15 cellular contexts compared by ENCODE assay signal in genomic region chr22:38110863-38111852, GRCh38. TPM values are rescaled to one million over a fixed set of nuclear protein-coding genes. Genes with fewer than 3 reads are reported as not detected.
DNase-seq lines count a peak whose midpoint lies in the region; ATAC-seq and TF ChIP-seq lines count a peak whose summit lies in the region.
"Had no signal": no experiment of that assay in that cellular context is flagged by ENCODE, and none has a peak within 500 bp of the region (broad histone marks: within the 10 kb centered on the region; RNA-seq: fewer than 3 reads in every experiment).

No MANE protein-coding gene starts in this region.

- no peak overlapping the region for H3K4me3 ChIP-seq in right cardiac atrium (ENCODE audit: low read length)
- H3K4me3 ChIP-seq in heart right ventricle = no peak overlapping the region
- H3K4me3 ChIP-seq in A673 (ENCODE audit: low read depth, low read length, poor library complexity, severe bottlenecking) = no peak overlapping the region
- H3K4me3 ChIP-seq: ovary had no signal

- ATAC-seq in right cardiac atrium = peak in 1 of 2 donors; percentile 2
- no peak for ATAC-seq in heart right ventricle
- no peak for ATAC-seq in central memory CD8-positive, alpha-beta T cell (replicated peaks; ENCODE audit: extremely low read depth, poor library complexity, severe bottlenecking)
- ATAC-seq: Panc1 had no signal

- 82% methylated on average over 30 of the region's 30 CpGs for WGBS in right cardiac atrium
- WGBS in heart right ventricle, 2 donors = 90 to 91% methylated on average over 30 of the region's 30 CpGs

- H3K27ac ChIP-seq in right cardiac atrium (ENCODE audit: low read length) (no peak overlapping the region), heart right ventricle (no peak overlapping the region), A673 (ENCODE audit: low read depth, low read length, poor library complexity, severe bottlenecking) (no peak overlapping the region)
- H3K27ac ChIP-seq: ovary had no signal

- H3K36me3 ChIP-seq in heart right ventricle (peaks cover 0 to 16% (median 0%) of the 10 kb centered on the region in 9 donors), A673 (ENCODE audit: insufficient read depth, low read length, poor library complexity, severe bottlenecking) (peaks cover 5% of the 10 kb centered on the region)
- H3K36me3 ChIP-seq: ovary had no signal

- H3K27me3 ChIP-seq in right cardiac atrium (ENCODE audit: control insufficient read depth, insufficient read depth) (no peaks in the 10 kb centered on the region), heart right ventricle (no peaks in the 10 kb centered on the region), A673 (replicated peaks; ENCODE audit: insufficient read depth, low read depth, low read length, poor library complexity) (no peaks in the 10 kb centered on the region)
- H3K27me3 ChIP-seq: ovary had no signal

- BruUV-seq in A673 (replicated peaks; lab: Mats Ljungman, UMichigan) = no TSS peak

- peaks cover 24% of the 10 kb centered on the region for H3K36me3 Mint-ChIP-seq in central memory CD8-positive, alpha-beta T cell (ENCODE audit: insufficient read depth)

- CTCF ChIA-PET in A673 (lab: Charles Lee) = no interaction called here

- H3K9me3 ChIP-seq in right cardiac atrium (ENCODE audit: control insufficient read depth, low read length) (no peaks in the 10 kb centered on the region), heart right ventricle (no peaks in the 10 kb centered on the region), A673 (ENCODE audit: low read depth, low read length, poor library complexity, severe bottlenecking) (no peaks in the 10 kb centered on the region)
- H3K9me3 ChIP-seq: ovary had no signal

- intact Hi-C loops in right cardiac atrium (cut with DNase I) = loop anchor here in 2 of 4 donors (5.0 to 10.0 kb wide), 4 partner anchors 59 to 244 kb away; partner anchors contain the start of gene MAFF (in 1 of the 2)
- intact Hi-C loops in heart right ventricle (cut with DNase I) = loop anchor here in 8 of 10 donors (5.0 to 10.0 kb wide), 9 partner anchors 51 to 244 kb away; partner anchors contain the start of gene MAFF (in 1 of the 8)
- intact Hi-C loops in A673 (cut with micrococcal nuclease; ENCODE audit: unreplicated experiment) = no loop called here

- peaks cover 11% of the 10 kb centered on the region for H3K4me1 Mint-ChIP-seq in central memory CD8-positive, alpha-beta T cell
- H3K4me1 Mint-ChIP-seq: activated naive CD8-positive, alpha-beta T cell treated with anti-CD3 and anti-CD28 coated beads for 36 hours had no signal

- peak overlapping the region; percentile 87 for H3K27ac Mint-ChIP-seq in central memory CD8-positive, alpha-beta T cell (ENCODE audit: low read depth)
- H3K27ac Mint-ChIP-seq: activated naive CD8-positive, alpha-beta T cell treated with anti-CD3 and anti-CD28 coated beads for 36 hours had no signal

- TF ChIP-seq CTCF in heart right ventricle (IDR thresholded peaks at IDR 0.05) (no peak), A673 (conservative IDR thresholded peaks at IDR 0.05; ENCODE audit: low read depth, low read length) (no peak)

- H3K27me3 Mint-ChIP-seq in central memory CD8-positive, alpha-beta T cell = no peaks in the 10 kb centered on the region
- H3K27me3 Mint-ChIP-seq: activated naive CD8-positive, alpha-beta T cell treated with anti-CD3 and anti-CD28 coated beads for 36 hours had no signal

- DNase-seq in right cardiac atrium (peak in 2 of 3 donors; percentile 53 to 78), heart right ventricle (no peak), kidney tubule cell (ENCODE audit: low spot score) (peak; percentile 83), NCI-H345 (lab: John Stamatoyannopoulos, UW) (no peak), hippocampal formation (lab: John Stamatoyannopoulos, UW) (no peak), NAMALWA (ENCODE audit: low spot score) (no peak), A673 (ENCODE audit: low spot score) (no peak)
- no peak for DNase-seq in central memory CD8-positive, alpha-beta T cell (ENCODE audit: low spot score in 2 of 2)
- DNase-seq: activated naive CD8-positive, alpha-beta T cell treated with anti-CD3 and anti-CD28 coated beads for 36 hours; NCI-H2171; stimulated activated CD8-positive, alpha-beta memory T cell treated with anti-CD3 and anti-CD28 coated beads, Interleukin-4, amount 100 ng/mL, for 48 hours; T1000 had no signal

- POLR2A ChIA-PET in A673 (lab: Charles Lee; ENCODE audit: low non-redundant PET) = no interaction called here

- H3K4me3 Mint-ChIP-seq in central memory CD8-positive, alpha-beta T cell = no peak overlapping the region
- H3K4me3 Mint-ChIP-seq: activated naive CD8-positive, alpha-beta T cell treated with anti-CD3 and anti-CD28 coated beads for 36 hours had no signal

- H3K9me3 Mint-ChIP-seq in central memory CD8-positive, alpha-beta T cell = no peaks in the 10 kb centered on the region

- H3K4me1 ChIP-seq in right cardiac atrium (ENCODE audit: control insufficient read depth, insufficient read depth, low read length) (no peaks in the 10 kb centered on the region), heart right ventricle (peaks cover 0 to 23% (median 8%) of the 10 kb centered on the region in 9 donors), A673 (ENCODE audit: insufficient read depth, low read length, poor library complexity, severe bottlenecking) (no peaks in the 10 kb centered on the region)

RNA-seq across cellular contexts. Expression of gene BAIAP2L2, which starts 0.7 kb away (rescaled TPM):
- total RNA-seq in right cardiac atrium (under 1 TPM in 2 of 4 donors, not detected in 2; 0.17 to 0.53 TPM), heart right ventricle (under 1 TPM in 6 of 10 donors, not detected in 4; 0.12 to 0.36 (median 0.17) TPM), A673 (2021) (1.6 and 2.5 TPM in 2 replicates)
- polyA plus RNA-seq in right cardiac atrium (0.20 TPM), heart right ventricle (under 1 TPM; 0.28 to 0.37 TPM)

RNA-seq across cellular contexts. Expression of gene SLC16A8, which starts 27.2 kb away (rescaled TPM):
- under 1 TPM in 3 of 4 donors, not detected in 1; 0.41 to 0.68 (median 0.57) TPM for total RNA-seq in right cardiac atrium
- 0.63 TPM for polyA plus RNA-seq in right cardiac atrium
- total RNA-seq in heart right ventricle = under 1 TPM in 1 of 10 donors, not detected in 9; 0.34 TPM
- under 1 TPM; 0.19 to 0.22 TPM for polyA plus RNA-seq in heart right ventricle
- not detected in 2 replicates for total RNA-seq in A673 (2021)
- total RNA-seq: activated naive CD8-positive, alpha-beta T cell treated with anti-CD3 and anti-CD28 coated beads for 36 hours; liver had no signal

RNA-seq across cellular contexts. Expression of gene PICK1, which starts 54.0 kb away (rescaled TPM):
- 10 to 100 TPM; 23.8 to 26.5 (median 25.0) TPM for total RNA-seq in right cardiac atrium
- 31.3 TPM for polyA plus RNA-seq in right cardiac atrium
- 10 to 100 TPM; 17.4 to 30.7 (median 22.1) TPM for total RNA-seq in heart right ventricle
- polyA plus RNA-seq in heart right ventricle = 10 to 100 TPM; 27.3 to 32.9 TPM
- total RNA-seq in A673 (2021) = 24.8 and 26.6 TPM in 2 replicates

Comparison
In these comparisons a context has a peak if more than half of its experiments do, and no peak if none do; other contexts are left out.
1. DNase-seq: peak in right cardiac atrium (2 of 3) and kidney tubule cell (single experiment); none in heart right ventricle (0 of 2), central memory CD8-positive, alpha-beta T cell (0 of 2), NCI-H345 (single experiment), hippocampal formation (0 of 2), NAMALWA (single experiment) and A673 (single experiment).